Comparison of ENCODE assay signal across 8 cellular contexts in genomic region chr2:72824224-72824842, GRCh38.
A peak's percentile ranks its signal among the peaks of the same experiment; 100 is the strongest.
DNase-seq lines count a peak whose midpoint lies in the region; ATAC-seq and TF ChIP-seq lines count a peak whose summit lies in the region.

No MANE protein-coding gene starts in this region.

- peaks cover 30 to 40% of the 10 kb centered on the region in 2 donors for H3K4me1 Mint-ChIP-seq in effector memory CD8-positive, alpha-beta T cell (ENCODE audit: low read depth in 2 of 2)

- TF ChIP-seq CTCF in DOHH2 (IDR thresholded peaks at IDR 0.05; ENCODE audit: low read depth, low read length, poor library complexity, severe bottlenecking), result no peak

- H3K36me3 ChIP-seq in DOHH2 (ENCODE audit: control insufficient read depth, low read length) (no peaks in the 10 kb centered on the region), NT2/D1 (ENCODE audit: insufficient read depth, insufficient read length, low read length) (no peaks in the 10 kb centered on the region), neuron (ENCODE audit: insufficient read depth, low read length) (no peaks in the 10 kb centered on the region)

- no peaks in the 10 kb centered on the region for H3K27me3 Mint-ChIP-seq in effector memory CD8-positive, alpha-beta T cell

- peak overlapping the region; percentile 86 to 95 for H3K4me3 Mint-ChIP-seq in effector memory CD8-positive, alpha-beta T cell

- H2AFZ ChIP-seq in neuron (ENCODE audit: low read depth, low read length), result no peak overlapping the region

- H3K27me3 ChIP-seq in DOHH2 (ENCODE audit: control insufficient read depth, low read length), result no peaks in the 10 kb centered on the region
- no peaks in the 10 kb centered on the region for H3K27me3 ChIP-seq in NT2/D1 (ENCODE audit: insufficient read depth, insufficient read length)
- H3K27me3 ChIP-seq in neuron (ENCODE audit: insufficient read depth, low read length), result peaks cover 3% of the 10 kb centered on the region

- DNase-seq in NT2/D1 (ENCODE audit: low read depth, low spot score) (no peak), NCI-H2227 (lab: John Stamatoyannopoulos, UW; ENCODE audit: unreplicated experiment) (no peak), NCI-H510A (lab: John Stamatoyannopoulos, UW) (no peak)
- no peak for DNase-seq in effector memory CD8-positive, alpha-beta T cell

- H4K20me1 ChIP-seq in DOHH2 (ENCODE audit: control insufficient read depth, insufficient read depth, low read depth, low read length), result no peaks in the 10 kb centered on the region

- H3K27ac Mint-ChIP-seq in effector memory CD8-positive, alpha-beta T cell, result no peak overlapping the region

- H3K9me3 ChIP-seq in DOHH2 (ENCODE audit: control insufficient read depth, insufficient read depth, low read length) (no peaks in the 10 kb centered on the region), NT2/D1 (ENCODE audit: insufficient read depth, low read length) (no peaks in the 10 kb centered on the region), neuron (ENCODE audit: low read length) (no peaks in the 10 kb centered on the region)

- no peaks in the 10 kb centered on the region for H3K79me2 ChIP-seq in DOHH2 (ENCODE audit: control insufficient read depth, low read length)

- H3K9ac ChIP-seq in NT2/D1 (ENCODE audit: insufficient read length, low read depth), result no peak overlapping the region

- H3K9me3 Mint-ChIP-seq in effector memory CD8-positive, alpha-beta T cell, result no peaks in the 10 kb centered on the region

- H3K4me1 ChIP-seq in DOHH2 (ENCODE audit: control insufficient read depth, low read length) (peaks cover 8% of the 10 kb centered on the region), NT2/D1 (ENCODE audit: insufficient read depth, insufficient read length) (no peaks in the 10 kb centered on the region), neuron (ENCODE audit: insufficient read depth, low read length) (peaks cover 7% of the 10 kb centered on the region)

- H3K27ac ChIP-seq in DOHH2 (ENCODE audit: low read depth, low read length), result no peak overlapping the region

- no peak for ATAC-seq in effector memory CD8-positive, alpha-beta T cell (replicated peaks)
- ATAC-seq in HG02759 (IDR thresholded peaks at IDR 0.05; ENCODE audit: unreplicated experiment) (no peak), HG03521 (IDR thresholded peaks at IDR 0.05; ENCODE audit: unreplicated experiment) (no peak)

- peak overlapping the region; percentile 80; the same call in 1 of the 2 replicates for H3K4me3 ChIP-seq in DOHH2 (ENCODE audit: low read length)
- peak overlapping the region; percentile 80 for H3K4me3 ChIP-seq in NT2/D1 (ENCODE audit: insufficient read length, low read depth)
- peak overlapping the region; percentile 68 for H3K4me3 ChIP-seq in neuron (ENCODE audit: low read length)

- H3F3A ChIP-seq in DOHH2 (ENCODE audit: control insufficient read depth, insufficient read depth), result no peaks in the 10 kb centered on the region

- H3K4me2 ChIP-seq in DOHH2 (ENCODE audit: low read length), result peak overlapping the region; percentile 79; the same call in 1 of the 2 replicates

- peaks cover 4% of the 10 kb centered on the region for H3K36me3 Mint-ChIP-seq in effector memory CD8-positive, alpha-beta T cell (ENCODE audit: insufficient read depth)

- no peaks in the 10 kb centered on the region for H3K9me2 ChIP-seq in DOHH2 (replicated peaks; ENCODE audit: control insufficient read depth, low read length)
